10 cellular contexts compared by ENCODE assay signal in the genomic region with DNA sequence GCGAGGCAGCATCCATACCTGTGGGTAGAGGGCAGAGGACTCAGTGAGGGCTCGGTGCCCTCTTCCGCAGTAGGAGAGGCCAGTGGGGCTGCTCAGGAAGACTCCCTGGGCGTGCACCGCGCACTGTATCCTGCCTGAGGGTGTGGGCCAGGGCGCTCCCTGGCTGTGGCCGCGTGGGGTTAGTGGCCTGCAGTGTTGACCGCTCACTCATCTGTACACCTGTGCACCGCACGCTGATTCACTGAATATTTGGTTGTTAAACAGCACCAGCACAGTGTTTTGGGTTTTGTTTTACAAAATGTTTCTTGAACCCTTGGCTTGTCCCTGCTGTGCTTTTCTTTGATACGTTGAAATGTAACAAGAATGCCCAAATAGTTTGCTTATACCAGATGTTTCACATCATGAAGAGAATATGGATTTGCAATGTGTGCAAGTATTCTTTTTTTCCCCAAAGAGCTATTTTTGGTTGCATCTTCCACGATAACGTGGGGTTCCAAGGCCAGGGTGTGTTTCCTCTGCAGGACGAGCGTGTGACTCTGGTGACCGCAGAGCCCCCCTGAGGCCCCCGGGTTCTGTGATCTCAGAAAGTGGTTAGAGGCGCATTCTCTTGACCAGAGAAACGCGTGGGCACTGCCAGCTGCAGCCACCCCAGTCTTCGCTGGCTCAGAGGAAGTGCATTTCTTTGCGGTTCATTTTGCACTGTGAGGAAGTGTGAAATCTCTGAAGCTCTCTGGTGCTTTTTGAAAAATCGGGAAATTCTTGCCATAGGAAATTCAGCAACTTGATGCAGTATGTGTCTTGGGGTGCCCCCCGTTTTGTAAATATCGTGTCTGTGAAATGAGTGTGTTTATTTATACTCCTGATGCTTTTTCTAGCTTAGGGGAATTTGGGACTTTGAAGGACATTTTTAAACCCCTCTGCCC. TPM values are rescaled to one million over a fixed set of nuclear protein-coding genes. Genes with fewer than 3 reads are reported as not detected.
A peak's percentile ranks its signal among the peaks of the same experiment; 100 is the strongest.
DNase-seq lines count a peak whose midpoint lies in the region; ATAC-seq lines count a peak whose summit lies in the region.
"Had no signal": no experiment of that assay in that cellular context is flagged by ENCODE, and none has a peak within 500 bp of the region (broad histone marks: within the 10 kb centered on the region; RNA-seq: fewer than 3 reads in every experiment).

No MANE protein-coding gene starts in this region.

- CTCF ChIA-PET in activated CD8-positive, alpha-beta T cell treated with anti-CD3 and anti-CD28 coated beads, Interleukin-2, amount 10 ng/mL, durations not matched to agents 7 days and 5 days (lab: Charles Lee) = interaction anchor here (0.9 to 2.0 kb wide), 7 partner anchors 10 to 78 kb away, joined by 3 to 8 read pairs (median 4); no protein-coding TSS in a partner anchor

- no peaks in the 10 kb centered on the region for H3K27me3 Mint-ChIP-seq in activated CD8-positive, alpha-beta T cell treated with anti-CD3 and anti-CD28 coated beads, Interleukin-2, amount 10 ng/mL, durations not matched to agents 7 days and 5 days (ENCODE audit: low read depth)

- peaks cover 63% of the 10 kb centered on the region for H3K36me3 Mint-ChIP-seq in activated CD8-positive, alpha-beta T cell treated with anti-CD3 and anti-CD28 coated beads, Interleukin-2, amount 10 ng/mL, durations not matched to agents 7 days and 5 days (ENCODE audit: low read depth)

- H3K27ac Mint-ChIP-seq in activated CD8-positive, alpha-beta T cell treated with anti-CD3 and anti-CD28 coated beads, Interleukin-2, amount 10 ng/mL, durations not matched to agents 7 days and 5 days = peak overlapping the region; percentile 71

- H3K4me1 ChIP-seq in effector memory CD4-positive, alpha-beta T cell (ENCODE audit: control insufficient read depth, insufficient read depth, low read length, poor library complexity, severe bottlenecking) = peaks cover 7% of the 10 kb centered on the region

- peak; percentile 41 for ATAC-seq in HG03280 (IDR thresholded peaks at IDR 0.05; ENCODE audit: unreplicated experiment)
- no peak for ATAC-seq in activated CD8-positive, alpha-beta T cell treated with anti-CD3 and anti-CD28 coated beads, Interleukin-2, amount 10 ng/mL, durations not matched to agents 7 days and 5 days
- ATAC-seq: body of pancreas had no signal

- no peaks in the 10 kb centered on the region for H3K36me3 ChIP-seq in effector memory CD4-positive, alpha-beta T cell (ENCODE audit: control insufficient read depth, insufficient read depth, low read length)

- peaks cover 17% of the 10 kb centered on the region for H3K9me3 Mint-ChIP-seq in activated CD8-positive, alpha-beta T cell treated with anti-CD3 and anti-CD28 coated beads, Interleukin-2, amount 10 ng/mL, durations not matched to agents 7 days and 5 days (ENCODE audit: insufficient read depth)

- H3K27me3 ChIP-seq in effector memory CD4-positive, alpha-beta T cell (replicated peaks; ENCODE audit: control insufficient read depth, insufficient read depth, low read length, poor library complexity, severe bottlenecking) = peaks cover 11% of the 10 kb centered on the region

- peak overlapping the region; percentile 0 for H3K4me3 Mint-ChIP-seq in activated CD8-positive, alpha-beta T cell treated with anti-CD3 and anti-CD28 coated beads, Interleukin-2, amount 10 ng/mL, durations not matched to agents 7 days and 5 days

- DNase-seq in AML-193 (lab: John Stamatoyannopoulos, UW) (peak; percentile 20 to 30), GM19238 (ENCODE audit: insufficient read length, low spot score) (peak; percentile 60), mesenteric fat pad (ENCODE audit: low spot score) (peak; percentile 68), NCI-H2081 treated with DMSO at 0.1 percent for 48 hours (lab: John Stamatoyannopoulos, UW) (no peak), GDM1 (lab: John Stamatoyannopoulos, UW) (no peak)
- DNase-seq in activated CD8-positive, alpha-beta T cell treated with anti-CD3 and anti-CD28 coated beads, Interleukin-2, amount 10 ng/mL, durations not matched to agents 7 days and 5 days = peak; percentile 36
- DNase-seq in effector memory CD4-positive, alpha-beta T cell = no peak

- peaks cover 62% of the 10 kb centered on the region for H3K4me1 Mint-ChIP-seq in activated CD8-positive, alpha-beta T cell treated with anti-CD3 and anti-CD28 coated beads, Interleukin-2, amount 10 ng/mL, durations not matched to agents 7 days and 5 days (ENCODE audit: low read depth)

- POLR2A ChIA-PET in activated CD8-positive, alpha-beta T cell treated with anti-CD3 and anti-CD28 coated beads, Interleukin-2, amount 10 ng/mL, durations not matched to agents 7 days and 5 days (lab: Charles Lee) = interaction anchor here (0.6 to 1.7 kb wide), 5 partner anchors 11 to 150 kb away, joined by 3 to 5 read pairs (median 4); partner anchors contain the start of genes CCDC127 and SDHA

- no peak overlapping the region for H3K27ac ChIP-seq in effector memory CD4-positive, alpha-beta T cell (ENCODE audit: insufficient read depth, low read length, poor library complexity, severe bottlenecking)
- H3K27ac ChIP-seq: body of pancreas had no signal

- no peak overlapping the region for H3K4me3 ChIP-seq in effector memory CD4-positive, alpha-beta T cell (ENCODE audit: insufficient read depth, low read depth, low read length, poor library complexity, severe bottlenecking)
- H3K4me3 ChIP-seq: body of pancreas, skin epidermis had no signal

- H3K9me3 ChIP-seq in effector memory CD4-positive, alpha-beta T cell (ENCODE audit: control insufficient read depth, low read length) = no peaks in the 10 kb centered on the region
- H3K9me3 ChIP-seq: body of pancreas had no signal

RNA-seq across cellular contexts. Expression of gene AHRR, which starts 46.9 kb away (rescaled TPM):
- 10 to 100 TPM; 56.1 to 57.2 TPM for total RNA-seq in activated CD8-positive, alpha-beta T cell treated with anti-CD3 and anti-CD28 coated beads, Interleukin-2, amount 10 ng/mL, durations not matched to agents 7 days and 5 days
- total RNA-seq in mesenteric fat pad = 4.5 TPM

Comparison
In these comparisons a context has a peak if more than half of its experiments do, and no peak if none do; other contexts are left out.
1. DNase-seq: peak in AML-193 (2 of 2), GM19238 (single experiment), activated CD8-positive, alpha-beta T cell treated with anti-CD3 and anti-CD28 coated beads, Interleukin-2, amount 10 ng/mL, durations not matched to agents 7 days and 5 days (single experiment) and mesenteric fat pad (single experiment); none in effector memory CD4-positive, alpha-beta T cell (0 of 3), NCI-H2081 treated with DMSO at 0.1 percent for 48 hours (single experiment) and GDM1 (single experiment).
2. RNA of gene AHRR, which starts 46.9 kb away (total RNA-seq): 56.1 to 57.2 TPM in activated CD8-positive, alpha-beta T cell treated with anti-CD3 and anti-CD28 coated beads, Interleukin-2, amount 10 ng/mL, durations not matched to agents 7 days and 5 days; 4.5 TPM in mesenteric fat pad (single experiment); every median in the first group is over 10 times any median in the second.